7 cellular contexts compared by ENCODE assay signal in genomic region chr1:99685516-99686180, GRCh38. TPM values are rescaled to one million over a fixed set of nuclear protein-coding genes. Genes with fewer than 3 reads are reported as not detected.
DNase-seq lines count a peak whose midpoint lies in the region; ATAC-seq, FAIRE-seq and TF ChIP-seq lines count a peak whose summit lies in the region.

No MANE protein-coding gene starts in this region.

- H3K9me2 ChIP-seq in GM23338 (ENCODE audit: insufficient read depth) = no peaks in the 10 kb centered on the region

- H3K4me1 Mint-ChIP-seq in GM23338 = no peaks in the 10 kb centered on the region
- H3K4me1 Mint-ChIP-seq in astrocyte (ENCODE audit: low read depth, unreplicated experiment) = peaks cover 16% of the 10 kb centered on the region

- H3K27me3 ChIP-seq in GM23338 (ENCODE audit: insufficient read depth) (no peaks in the 10 kb centered on the region), KMS-11 (ENCODE audit: insufficient read depth, low read depth) (no peaks in the 10 kb centered on the region), astrocyte (ENCODE audit: insufficient read depth, low read length) (no peaks in the 10 kb centered on the region), skeletal muscle tissue (ENCODE audit: control insufficient read depth in 3 of 3, insufficient read depth in 3 of 3, low read length in 3 of 3) (no peaks in the 10 kb centered on the region)

- H2AFZ ChIP-seq in GM23338 = peak overlapping the region; percentile 80
- H2AFZ ChIP-seq in KMS-11 (ENCODE audit: low read depth) = peak overlapping the region; percentile 68; the same call in 1 of the 2 replicates
- H2AFZ ChIP-seq in astrocyte (ENCODE audit: low read depth, low read length) = peak overlapping the region; percentile 52

- H3K4me3 ChIP-seq in GM23338 (no peak overlapping the region), KMS-11 (IDR thresholded peaks at IDR 0.05; ENCODE audit: insufficient read depth, low read depth, low read length) (no peak overlapping the region), astrocyte (ENCODE audit: insufficient read depth, low read depth, low read length) (no peak overlapping the region), skeletal muscle tissue (ENCODE audit: low read length in 3 of 3) (no peak overlapping the region)

- FAIRE-seq in astrocyte (lab: Jason Lieb, UNC) = peak; percentile 82

- H4K20me1 ChIP-seq in GM23338 (replicated peaks; ENCODE audit: insufficient read depth) (no peaks in the 10 kb centered on the region), KMS-11 (ENCODE audit: insufficient read depth) (no peaks in the 10 kb centered on the region), astrocyte (ENCODE audit: insufficient read depth, low read length) (no peaks in the 10 kb centered on the region)

- H3K27ac Mint-ChIP-seq in GM23338 (no peak overlapping the region), astrocyte (ENCODE audit: unreplicated experiment) (no peak overlapping the region)

- H3K9me3 Mint-ChIP-seq in GM23338 (no peaks in the 10 kb centered on the region), astrocyte (ENCODE audit: unreplicated experiment) (no peaks in the 10 kb centered on the region)

- peak; percentile 83 for DNase-seq in GM23338 (ENCODE audit: low spot score)
- peak; percentile 89 for DNase-seq in RPMI7951 (ENCODE audit: low read depth)
- DNase-seq in astrocyte (ENCODE audit: low read depth) = peak; percentile 69
- peak; percentile 26 to 58 for DNase-seq in hippocampal formation (lab: John Stamatoyannopoulos, UW)

- H3K9ac ChIP-seq in KMS-11 (no peak overlapping the region), astrocyte (ENCODE audit: low read length) (no peak overlapping the region), skeletal muscle tissue (ENCODE audit: low read depth in 1 of 3, low read length in 3 of 3) (peak overlapping the region in 1 of 3 donors; percentile 17)

- H3K27ac ChIP-seq in GM23338 (ENCODE audit: low read depth) = no peak overlapping the region
- peak overlapping the region; percentile 9; the same call in 1 of the 2 replicates for H3K27ac ChIP-seq in KMS-11
- peak overlapping the region; percentile 15 for H3K27ac ChIP-seq in astrocyte (ENCODE audit: low read depth, low read length)
- peak overlapping the region; percentile 78 for H3K27ac ChIP-seq in skeletal muscle tissue (ENCODE audit: low read depth, low read length)

- TF ChIP-seq CTCF in GM12873 (IDR thresholded peaks at IDR 0.05; ENCODE audit: insufficient read depth, low read depth, low read length, missing control alignments) (peak; percentile 77), GM23338 (conservative IDR thresholded peaks at IDR 0.05; ENCODE audit: low read depth in 2 of 2) (peak; percentile 70 to 78), KMS-11 (conservative IDR thresholded peaks at IDR 0.05; ENCODE audit: low read depth, low read length) (peak; percentile 76), astrocyte (IDR thresholded peaks at IDR 0.05; ENCODE audit: insufficient read depth, low read depth, low read length) (peak; percentile 45)

- H3K79me2 ChIP-seq in GM23338 (replicated peaks; ENCODE audit: insufficient read depth) (no peaks in the 10 kb centered on the region), KMS-11 (ENCODE audit: insufficient read depth, low read depth) (no peaks in the 10 kb centered on the region), astrocyte (ENCODE audit: insufficient read depth, low read length) (no peaks in the 10 kb centered on the region)

- H3K36me3 ChIP-seq in GM23338 (ENCODE audit: insufficient read depth) (no peaks in the 10 kb centered on the region), KMS-11 (ENCODE audit: insufficient read depth) (no peaks in the 10 kb centered on the region), astrocyte (ENCODE audit: insufficient read depth, low read length) (no peaks in the 10 kb centered on the region), skeletal muscle tissue (ENCODE audit: control insufficient read depth in 3 of 3, insufficient read depth in 3 of 3, low read length in 3 of 3) (peaks cover 16 to 32% (median 27%) of the 10 kb centered on the region in 3 donors)

- H3K27me3 Mint-ChIP-seq in GM23338 (ENCODE audit: insufficient read depth, low read depth, poor library complexity) (no peaks in the 10 kb centered on the region), astrocyte (ENCODE audit: low read depth, unreplicated experiment) (peaks cover 3% of the 10 kb centered on the region)

- H3K4me2 ChIP-seq in GM23338 (no peak overlapping the region), KMS-11 (no peak overlapping the region), astrocyte (ENCODE audit: low read length) (peak overlapping the region; percentile 35)

- H3F3A ChIP-seq in GM23338 (replicated peaks; ENCODE audit: low read depth) = no peaks in the 10 kb centered on the region

- no peaks in the 10 kb centered on the region for H3K4me1 ChIP-seq in GM23338 (ENCODE audit: insufficient read depth)
- peaks cover 13% of the 10 kb centered on the region for H3K4me1 ChIP-seq in KMS-11 (ENCODE audit: low read depth, poor library complexity, severe bottlenecking)
- H3K4me1 ChIP-seq in astrocyte (ENCODE audit: insufficient read depth, low read length) = peaks cover 7% of the 10 kb centered on the region
- peaks cover 21 to 43% (median 31%) of the 10 kb centered on the region in 3 donors for H3K4me1 ChIP-seq in skeletal muscle tissue (ENCODE audit: control insufficient read depth in 3 of 3, insufficient read depth in 3 of 3, low read length in 3 of 3)

- H3K36me3 Mint-ChIP-seq in GM23338 (ENCODE audit: low read depth) = no peaks in the 10 kb centered on the region
- no peaks in the 10 kb centered on the region for H3K36me3 Mint-ChIP-seq in astrocyte (ENCODE audit: low read depth, unreplicated experiment)

- no peaks in the 10 kb centered on the region for H3K9me3 ChIP-seq in astrocyte (ENCODE audit: insufficient read depth, low read depth, low read length)
- no peaks in the 10 kb centered on the region for H3K9me3 ChIP-seq in skeletal muscle tissue (ENCODE audit: control insufficient read depth in 3 of 3, low read length in 3 of 3)

- peak; percentile 96 for ATAC-seq in GM23338

- no peak overlapping the region for H3K4me3 Mint-ChIP-seq in GM23338
- H3K4me3 Mint-ChIP-seq in astrocyte (ENCODE audit: unreplicated experiment) = no peak overlapping the region

TF ChIP-seq in GM23338, 12 proteins besides CTCF, POLR2A, EP300 and RAD21 (continues in another document):
- TF ChIP-seq ZNF114 (CRISPR knock-in tag; IDR thresholded peaks at IDR 0.05) (no peak), EZH2phosphoT487 (IDR thresholded peaks at IDR 0.05; ENCODE audit: unreplicated experiment) (no peak), JUNB (IDR thresholded peaks at IDR 0.05; ENCODE audit: unreplicated experiment) (no peak)

RNA-seq across cellular contexts. Expression of gene PALMD, which starts 39.7 kb away (rescaled TPM):
- not detected in 2 replicates for total RNA-seq in GM23338 (2014; rRNA removed; shearing (Covaris generic))
- polyA plus RNA-seq in GM23338 (2016; fragmentation: Nextera tagmentation; extraction: Ambion mirVana) = not detected in 2 replicates
- total RNA-seq in RPMI7951 (2014; rRNA removed; shearing (Covaris generic)) = 1.3 and 1.5 TPM in 2 replicates
- total RNA-seq in astrocyte = 0.41 and 0.58 TPM in 2 replicates
- 46.4 TPM for total RNA-seq in skeletal muscle tissue

Comparison
In these comparisons a context has a peak if more than half of its experiments do, and no peak if none do; other contexts are left out.
1. RNA of gene PALMD, which starts 39.7 kb away (total RNA-seq): 46.4 TPM in skeletal muscle tissue (single experiment); 1.3 to 1.5 TPM in RPMI7951, 0.41 to 0.58 TPM in astrocyte and not detected in GM23338; every median in the first group is over 10 times any median in the second.
2. Peak in every context shown above with its lines, with median percentiles within 50 percentile points of each other: CTCF ChIP-seq, DNase-seq and H2AFZ ChIP-seq.